Comparison of ENCODE assay signal across 18 cellular contexts in genomic region chr4:107902715-107903114, GRCh38. TPM values are rescaled to one million over a fixed set of nuclear protein-coding genes. Genes with fewer than 3 reads are reported as not detected.
DNase-seq lines count a peak whose midpoint lies in the region; ATAC-seq and TF ChIP-seq lines count a peak whose summit lies in the region.
"Had no signal": no experiment of that assay in that cellular context is flagged by ENCODE, and none has a peak within 500 bp of the region (broad histone marks: within the 10 kb centered on the region; RNA-seq: fewer than 3 reads in every experiment).

No MANE protein-coding gene starts in this region.

- DNase-seq in Right ventricle myocardium inferior (ENCODE audit: missing footprints) (no peak), SK-N-SH (no peak), neuronal stem cell (ENCODE audit: low spot score) (no peak)
- DNase-seq in activated T-helper 1 cell treated with anti-CD3 and anti-CD28 coated beads, Interleukin-12 subunit alpha, Interleukin-12 subunit beta, Interleukin-2, Interleukin-4 antibody, amounts not matched to agents 30 ng/mL and 10 ng/mL and 1 ng/mL, durations not matched to agents 14 hours and 24 hours and 36 hours (ENCODE audit: low spot score), result no peak
- DNase-seq: esophagus squamous epithelium; kidney glomerular epithelial cell; mucosa of descending colon; NCI-H1048; stimulated activated CD4-positive, alpha-beta T cell treated with anti-CD3 and anti-CD28 coated beads, Interleukin-12 subunit alpha, Interleukin-12 subunit beta, amount 100 ng/mL, for 4 hours; substantia nigra; WERI-Rb-1 had no signal

- H3K4me3 ChIP-seq in SK-N-SH (ENCODE audit: low read depth in 2 of 2, low read length in 1 of 2) (no peak overlapping the region), neuronal stem cell (ENCODE audit: low read length in 2 of 2) (no peak overlapping the region)
- H3K4me3 ChIP-seq: esophagus squamous epithelium, mucosa of descending colon had no signal

- no peaks in the 10 kb centered on the region for H4K20me1 ChIP-seq in SK-N-SH (ENCODE audit: insufficient read depth)

- H3K4me3 Mint-ChIP-seq in activated T-helper 1 cell treated with anti-CD3 and anti-CD28 coated beads, Interleukin-12 subunit alpha, Interleukin-12 subunit beta, Interleukin-2, Interleukin-4 antibody, amounts not matched to agents 30 ng/mL and 10 ng/mL and 1 ng/mL, durations not matched to agents 14 hours and 24 hours and 36 hours, result no peak overlapping the region
- H3K4me3 Mint-ChIP-seq: dendritic cell treated with granulocyte-macrophage colony-stimulating factor and Interleukin-4, amounts not matched to agents 40 ng/mL and 50 ng/mL, for 4 days; IgD-negative memory B cell had no signal

- H2BK120ac ChIP-seq in neuronal stem cell (ENCODE audit: low read depth, low read length), result no peak overlapping the region

- TF ChIP-seq CTCF in SK-N-SH (IDR thresholded peaks at IDR 0.05), result no peak

- no peak overlapping the region for H2BK12ac ChIP-seq in neuronal stem cell (ENCODE audit: low read length)

- TF ChIP-seq EP300 in SK-N-SH (IDR thresholded peaks at IDR 0.05; ENCODE audit: borderline replicate concordance in 1 of 2, low read depth in 1 of 2, low read length in 1 of 2), result no peak

- H3K4me1 ChIP-seq in SK-N-SH (ENCODE audit: control insufficient read depth in 1 of 2, insufficient read depth in 2 of 2, low read depth in 1 of 2, low read length in 1 of 2) (no peaks in the 10 kb centered on the region), neuronal stem cell (ENCODE audit: control insufficient read depth in 2 of 2, insufficient read depth in 1 of 2, low read depth in 1 of 2, low read length in 2 of 2) (no peaks in the 10 kb centered on the region)
- H3K4me1 ChIP-seq: parathyroid adenoma had no signal

- H3K23ac ChIP-seq in neuronal stem cell (ENCODE audit: low read depth, low read length, poor library complexity), result no peak overlapping the region

- no peak for TF ChIP-seq RAD21 in SK-N-SH (IDR thresholded peaks at IDR 0.05; ENCODE audit: low read length)

- no peak overlapping the region for H3K9ac ChIP-seq in SK-N-SH
- no peak overlapping the region for H3K9ac ChIP-seq in neuronal stem cell (ENCODE audit: low read depth, low read length, poor library complexity)
- H3K9ac ChIP-seq: parathyroid adenoma had no signal

- H2AK5ac ChIP-seq in neuronal stem cell (ENCODE audit: low read depth, low read length), result no peak overlapping the region

- no peaks in the 10 kb centered on the region for H3F3A ChIP-seq in SK-N-SH (replicated peaks; ENCODE audit: insufficient read depth)

- no peak overlapping the region for H4K91ac ChIP-seq in neuronal stem cell (ENCODE audit: low read depth, low read length, poor library complexity)

- peaks cover 3% of the 10 kb centered on the region for H3K27me3 Mint-ChIP-seq in activated T-helper 1 cell treated with anti-CD3 and anti-CD28 coated beads, Interleukin-12 subunit alpha, Interleukin-12 subunit beta, Interleukin-2, Interleukin-4 antibody, amounts not matched to agents 30 ng/mL and 10 ng/mL and 1 ng/mL, durations not matched to agents 14 hours and 24 hours and 36 hours (ENCODE audit: insufficient read depth)
- H3K27me3 Mint-ChIP-seq: dendritic cell treated with granulocyte-macrophage colony-stimulating factor and Interleukin-4, amounts not matched to agents 40 ng/mL and 50 ng/mL, for 4 days had no signal

- H3K4me2 ChIP-seq in SK-N-SH, result no peak overlapping the region
- H3K4me2 ChIP-seq in neuronal stem cell (ENCODE audit: insufficient read depth, low read length, poor library complexity, severe bottlenecking), result no peak overlapping the region

- intact Hi-C loops in Right ventricle myocardium inferior (cut with DNase I), result no loop called here
- intact Hi-C loops in activated T-helper 1 cell treated with anti-CD3 and anti-CD28 coated beads, Interleukin-12 subunit alpha, Interleukin-12 subunit beta, Interleukin-2, Interleukin-4 antibody, amounts not matched to agents 30 ng/mL and 10 ng/mL and 1 ng/mL, durations not matched to agents 14 hours and 24 hours and 36 hours (cut with micrococcal nuclease), result no loop called here

- no peak overlapping the region for H3K14ac ChIP-seq in neuronal stem cell (ENCODE audit: low read length)

- no peak overlapping the region for H3K27ac Mint-ChIP-seq in activated T-helper 1 cell treated with anti-CD3 and anti-CD28 coated beads, Interleukin-12 subunit alpha, Interleukin-12 subunit beta, Interleukin-2, Interleukin-4 antibody, amounts not matched to agents 30 ng/mL and 10 ng/mL and 1 ng/mL, durations not matched to agents 14 hours and 24 hours and 36 hours
- H3K27ac Mint-ChIP-seq: dendritic cell treated with granulocyte-macrophage colony-stimulating factor and Interleukin-4, amounts not matched to agents 40 ng/mL and 50 ng/mL, for 4 days; IgD-negative memory B cell had no signal

- H3K79me1 ChIP-seq in neuronal stem cell (ENCODE audit: low read depth, low read length), result no peaks in the 10 kb centered on the region

- no peaks in the 10 kb centered on the region for H3K36me3 Mint-ChIP-seq in activated T-helper 1 cell treated with anti-CD3 and anti-CD28 coated beads, Interleukin-12 subunit alpha, Interleukin-12 subunit beta, Interleukin-2, Interleukin-4 antibody, amounts not matched to agents 30 ng/mL and 10 ng/mL and 1 ng/mL, durations not matched to agents 14 hours and 24 hours and 36 hours (ENCODE audit: low read depth)
- H3K36me3 Mint-ChIP-seq: IgD-negative memory B cell had no signal

- no peak overlapping the region for H2BK15ac ChIP-seq in neuronal stem cell (ENCODE audit: low read length)

- H3K9me3 Mint-ChIP-seq in activated T-helper 1 cell treated with anti-CD3 and anti-CD28 coated beads, Interleukin-12 subunit alpha, Interleukin-12 subunit beta, Interleukin-2, Interleukin-4 antibody, amounts not matched to agents 30 ng/mL and 10 ng/mL and 1 ng/mL, durations not matched to agents 14 hours and 24 hours and 36 hours, result no peaks in the 10 kb centered on the region

- no peak overlapping the region for H3K18ac ChIP-seq in neuronal stem cell (ENCODE audit: low read length)

- H3K79me2 ChIP-seq in SK-N-SH (ENCODE audit: insufficient read depth), result no peaks in the 10 kb centered on the region
- H3K79me2 ChIP-seq: parathyroid adenoma had no signal

- no peak overlapping the region for H3K4ac ChIP-seq in neuronal stem cell (ENCODE audit: low read length)

- POLR2A ChIA-PET in SK-N-SH (lab: Yijun Ruan, JAX), result no interaction called here

- H3K36me3 ChIP-seq in SK-N-SH (replicated peaks in 1 of 2; ENCODE audit: control insufficient read depth in 1 of 2, insufficient read depth in 2 of 2, low read length in 1 of 2) (no peaks in the 10 kb centered on the region), neuronal stem cell (replicated peaks in 1 of 2; ENCODE audit: control insufficient read depth in 2 of 2, insufficient read depth in 2 of 2, low read length in 2 of 2) (no peaks in the 10 kb centered on the region)
- H3K36me3 ChIP-seq: WERI-Rb-1 had no signal

- CTCF ChIA-PET in SK-N-SH (lab: Yijun Ruan, JAX), result interaction anchor here (0.9 to 1.5 kb wide), 3 partner anchors 10 to 36 kb away, joined by 3 to 6 read pairs (median 4); no protein-coding TSS in a partner anchor

- no peaks in the 10 kb centered on the region for H3K9me2 ChIP-seq in SK-N-SH

- H3K27me3 ChIP-seq in SK-N-SH (ENCODE audit: insufficient read depth) (no peaks in the 10 kb centered on the region; the same call in 1 of the 2 replicates), neuronal stem cell (ENCODE audit: control insufficient read depth in 3 of 3, insufficient read depth in 3 of 3, low read depth in 1 of 3, low read length in 3 of 3) (no peaks in the 10 kb centered on the region)
- H3K27me3 ChIP-seq: esophagus squamous epithelium had no signal

- 14% methylated on average over 2 of the region's 2 CpGs for WGBS in SK-N-SH (ENCODE audit: low lambda C conversion rate)
- no CpG with 5 or more reads among the region's 2 CpGs for WGBS in neuronal stem cell (ENCODE audit: extremely low coverage in 2 of 2, insufficient read length in 2 of 2, insufficient replicate concordance in 1 of 2), 2 donors

- H4K8ac ChIP-seq in neuronal stem cell (ENCODE audit: low read depth, low read length), result no peak overlapping the region

- ATAC-seq in GM18502 (IDR thresholded peaks at IDR 0.05; ENCODE audit: poor library complexity, unreplicated experiment), result peak; percentile 67
- ATAC-seq in GM19397 (IDR thresholded peaks at IDR 0.05; ENCODE audit: unreplicated experiment), result peak; percentile 87
- ATAC-seq in HG02678 (IDR thresholded peaks at IDR 0.05; ENCODE audit: unreplicated experiment), result peak; percentile 88
- peak; percentile 91 for ATAC-seq in HG03432 (IDR thresholded peaks at IDR 0.05; ENCODE audit: unreplicated experiment)
- ATAC-seq in Right ventricle myocardium inferior, result no peak
- ATAC-seq: mucosa of descending colon had no signal

- no peak overlapping the region for H3K27ac ChIP-seq in SK-N-SH (ENCODE audit: low read depth in 2 of 2, low read length in 1 of 2)
- H3K27ac ChIP-seq in neuronal stem cell (replicated peaks; ENCODE audit: low read length), result no peak overlapping the region
- H3K27ac ChIP-seq: esophagus squamous epithelium, parathyroid adenoma, WERI-Rb-1 had no signal

- H2AFZ ChIP-seq in SK-N-SH (ENCODE audit: low read depth) (no peak overlapping the region), neuronal stem cell (ENCODE audit: low read length) (no peak overlapping the region)
- H2AFZ ChIP-seq: parathyroid adenoma had no signal

- no peaks in the 10 kb centered on the region for H3K4me1 Mint-ChIP-seq in activated T-helper 1 cell treated with anti-CD3 and anti-CD28 coated beads, Interleukin-12 subunit alpha, Interleukin-12 subunit beta, Interleukin-2, Interleukin-4 antibody, amounts not matched to agents 30 ng/mL and 10 ng/mL and 1 ng/mL, durations not matched to agents 14 hours and 24 hours and 36 hours (ENCODE audit: low read depth)
- H3K4me1 Mint-ChIP-seq: IgD-negative memory B cell had no signal

- no peaks in the 10 kb centered on the region for H3K9me3 ChIP-seq in SK-N-SH
- no peaks in the 10 kb centered on the region for H3K9me3 ChIP-seq in neuronal stem cell (replicated peaks in 1 of 2; ENCODE audit: control insufficient read depth in 2 of 2, insufficient read depth in 1 of 2, low read depth in 1 of 2, low read length in 2 of 2)
- H3K9me3 ChIP-seq: esophagus squamous epithelium, mucosa of descending colon had no signal

- H2BK5ac ChIP-seq in neuronal stem cell (ENCODE audit: low read length), result no peak overlapping the region

TF ChIP-seq in SK-N-SH, 30 proteins besides CTCF, POLR2A, EP300 and RAD21 (continues in another document):
- TF ChIP-seq NFIC (IDR thresholded peaks at IDR 0.05; ENCODE audit: borderline replicate concordance), result no peak
- TF ChIP-seq MXI1 (IDR thresholded peaks at IDR 0.05; ENCODE audit: low read depth, low read length), result no peak

RNA-seq across cellular contexts. Expression of gene CYP2U1, which starts 28.6 kb away (rescaled TPM):
- 7.1 TPM for total RNA-seq in Right ventricle myocardium inferior
- 1.1 and 1.5 TPM in 2 replicates for total RNA-seq in activated T-helper 1 cell treated with anti-CD3 and anti-CD28 coated beads, Interleukin-12 subunit alpha, Interleukin-12 subunit beta, Interleukin-2, Interleukin-4 antibody, amounts not matched to agents 30 ng/mL and 10 ng/mL and 1 ng/mL, durations not matched to agents 14 hours and 24 hours and 36 hours
- polyA plus RNA-seq in SK-N-SH (2012; rRNA removed), result 2.0 and 2.8 TPM in 2 replicates
- polyA plus RNA-seq in SK-N-SH (2012; cell fraction: cytosol; rRNA removed), result 3.3 and 3.5 TPM in 2 replicates
- 1.3 and 2.5 TPM in 2 replicates for polyA plus RNA-seq in SK-N-SH (2012; cell fraction: nucleus; rRNA removed)
- polyA plus RNA-seq in neuronal stem cell (2013, experiment 1 of 2), result 4.4 TPM
- 4.5 TPM for polyA plus RNA-seq in neuronal stem cell (2013, experiment 2 of 2)
